Comparison of ENCODE assay signal across 18 cellular contexts in the genomic region with DNA sequence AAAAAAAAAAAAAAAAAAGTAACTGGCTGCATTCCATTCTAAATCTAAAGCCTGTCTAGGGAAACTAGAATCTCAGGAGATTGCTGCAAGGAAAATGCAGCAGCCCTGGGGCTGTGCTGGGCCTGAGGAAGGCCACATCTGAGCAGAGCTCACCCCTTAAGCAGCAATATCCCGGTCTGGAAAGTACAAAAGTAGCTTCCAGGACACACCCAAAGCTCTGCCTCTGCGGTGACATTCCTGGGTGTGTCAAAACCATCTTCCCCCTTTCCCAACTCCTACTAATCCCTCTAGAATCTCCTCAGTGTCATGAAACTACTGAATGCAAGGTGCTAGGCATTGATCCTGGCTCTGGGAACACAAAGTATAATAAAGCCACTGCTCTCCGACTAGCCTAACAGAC. TPM values are rescaled to one million over a fixed set of nuclear protein-coding genes. Genes with fewer than 3 reads are reported as not detected.
DNase-seq lines count a peak whose midpoint lies in the region; ATAC-seq and TF ChIP-seq lines count a peak whose summit lies in the region.
"Had no signal": no experiment of that assay in that cellular context is flagged by ENCODE, and none has a peak within 500 bp of the region (broad histone marks: within the 10 kb centered on the region; RNA-seq: fewer than 3 reads in every experiment).

No MANE protein-coding gene starts in this region.

- H3K23ac ChIP-seq in trophoblast cell (ENCODE audit: low read length), result no peak overlapping the region

- peak overlapping the region; percentile 58 for H3K4me2 ChIP-seq in PC-9
- H3K4me2 ChIP-seq in trophoblast cell (ENCODE audit: low read length), result no peak overlapping the region
- H3K4me2 ChIP-seq: GM23338 had no signal

- H3K9ac ChIP-seq in trophoblast cell (ENCODE audit: low read length), result no peak overlapping the region

- H3K9me2 ChIP-seq in PC-9 (ENCODE audit: insufficient read depth), result no peaks in the 10 kb centered on the region

- POLR2A ChIA-PET in PC-9 (lab: Charles Lee; ENCODE audit: unreplicated experiment), result no interaction called here
- POLR2A ChIA-PET in HEK293T (lab: Yijun Ruan, JAX), result no interaction called here

- intact Hi-C loops in PC-9 (cut with micrococcal nuclease; ENCODE audit: unreplicated experiment), result no loop called here
- intact Hi-C loops in Right ventricle myocardium inferior (cut with DNase I), result no loop called here

- H3K4me3 ChIP-seq in PC-9, result no peak overlapping the region
- H3K4me3 ChIP-seq in trophoblast cell (ENCODE audit: low read depth, low read length), result no peak overlapping the region
- H3K4me3 ChIP-seq: gastroesophageal sphincter, GM23338, uterus had no signal

- no peak overlapping the region for H2BK12ac ChIP-seq in trophoblast cell (ENCODE audit: low read length)

- no TSS peak for BruUV-seq in PC-9 (replicated peaks; lab: Mats Ljungman, UMichigan)

- H4K91ac ChIP-seq in trophoblast cell (ENCODE audit: low read depth, low read length), result no peak overlapping the region

- H3K9me3 ChIP-seq in PC-9 (ENCODE audit: insufficient read depth, low read depth) (no peaks in the 10 kb centered on the region), trophoblast cell (ENCODE audit: insufficient read depth, low read depth, low read length) (no peaks in the 10 kb centered on the region)
- H3K9me3 ChIP-seq: gastroesophageal sphincter, uterus had no signal

- no peak overlapping the region for H4K12ac ChIP-seq in trophoblast cell (ENCODE audit: low read depth, low read length)

- no CpG with 5 or more reads among the region's 3 CpGs for WGBS in trophoblast cell (ENCODE audit: extremely low coverage, insufficient coverage, insufficient read length)

- no peak overlapping the region for H3K18ac ChIP-seq in trophoblast cell (ENCODE audit: low read length)

- DNase-seq in EH (ENCODE audit: low read depth) (peak; percentile 61), PC-9 (peak; percentile 67 to 90), fibroblast of gingiva (ENCODE audit: low read depth) (peak; percentile 42), trophoblast cell (peak; percentile 96), HEK293T (ENCODE audit: extremely low spot score) (no peak), Right ventricle myocardium inferior (ENCODE audit: missing footprints) (no peak), HuH-7 (ENCODE audit: low spot score) (no peak)
- DNase-seq in stimulated activated CD4-positive, alpha-beta T cell treated with anti-CD3 and anti-CD28 coated beads, Interleukin-4, amount 100 ng/mL, for 4 hours, result no peak
- DNase-seq: activated T-cell treated with anti-CD3 and anti-CD28 coated beads, Interleukin-2, amount 50 U/mL, for 48 hours; aorta; naive B cell; NCI-H1417; stimulated activated CD4-positive, alpha-beta T cell treated with anti-CD3 and anti-CD28 coated beads, Interleukin-4, amount 100 ng/mL, for 1 hour; uterus had no signal

- H3K4me1 ChIP-seq in PC-9 (replicated peaks; ENCODE audit: insufficient read depth) (peaks cover 54% of the 10 kb centered on the region), trophoblast cell (ENCODE audit: control insufficient read depth in 1 of 2, insufficient read depth in 2 of 2, low read length in 2 of 2) (peaks cover 8 to 9% of the 10 kb centered on the region in 2 experiments)
- H3K4me1 ChIP-seq: uterus had no signal

- ATAC-seq in Right ventricle myocardium inferior, result no peak
- ATAC-seq: gastroesophageal sphincter; GM23338; SK-N-SH treated with all-trans-retinoic acid at 6 μM for 48 hours; stimulated activated memory B cell treated with anti-CD40 and anti-IgM and Interleukin-4, amounts not matched to agents 10 μg/mL and 1 μg/mL and 100 μg/mL, for 72 hours had no signal

- no peak for TF ChIP-seq CTCF in PC-9 (conservative IDR thresholded peaks at IDR 0.05)

- H2AFZ ChIP-seq in PC-9 (no peak overlapping the region), trophoblast cell (ENCODE audit: insufficient read depth, low read length, poor library complexity) (no peak overlapping the region)
- H2AFZ ChIP-seq: GM23338 had no signal

- H2BK120ac ChIP-seq in trophoblast cell (ENCODE audit: insufficient read depth, low read length, poor library complexity), result no peak overlapping the region

- no peak overlapping the region for H3K14ac ChIP-seq in trophoblast cell (ENCODE audit: low read length)

- H3K79me1 ChIP-seq in trophoblast cell (ENCODE audit: low read length), result no peaks in the 10 kb centered on the region

- H3K27me3 ChIP-seq in PC-9 (ENCODE audit: insufficient read depth, low read depth), result no peaks in the 10 kb centered on the region
- H3K27me3 ChIP-seq in trophoblast cell (ENCODE audit: insufficient read depth, low read length), result no peaks in the 10 kb centered on the region
- H3K27me3 ChIP-seq: uterus had no signal

- H3K79me2 ChIP-seq in PC-9 (ENCODE audit: low read depth), result peaks cover 21% of the 10 kb centered on the region
- H3K79me2 ChIP-seq in trophoblast cell (ENCODE audit: control insufficient read depth, insufficient read depth, low read length, poor library complexity), result no peaks in the 10 kb centered on the region

- H3K27ac ChIP-seq in PC-9 (peak overlapping the region; percentile 87), trophoblast cell (ENCODE audit: low read depth, low read length) (no peak overlapping the region)
- H3K27ac ChIP-seq: gastroesophageal sphincter, uterus had no signal

- no peak overlapping the region for H3K4ac ChIP-seq in trophoblast cell (ENCODE audit: low read depth, low read length)

- no peak overlapping the region for H2AK5ac ChIP-seq in trophoblast cell (ENCODE audit: low read length)

- no peak overlapping the region for H4K8ac ChIP-seq in trophoblast cell (ENCODE audit: low read depth, low read length)

- H3F3A ChIP-seq in PC-9 (ENCODE audit: insufficient read depth, low read depth), result peaks cover 42% of the 10 kb centered on the region

- no peaks in the 10 kb centered on the region for H4K20me1 ChIP-seq in PC-9 (ENCODE audit: insufficient read depth)

- no peaks in the 10 kb centered on the region for H3K36me3 ChIP-seq in PC-9 (ENCODE audit: low read depth)
- H3K36me3 ChIP-seq in trophoblast cell (ENCODE audit: control insufficient read depth in 1 of 2, insufficient read depth in 2 of 2, low read length in 2 of 2), result no peaks in the 10 kb centered on the region
- H3K36me3 ChIP-seq: gastroesophageal sphincter, uterus had no signal

- CTCF ChIA-PET in PC-9 (lab: Charles Lee), result interaction anchor here (1.5 kb wide), 1 partner anchor 17 kb away, joined by 4 read pairs; no protein-coding TSS in a partner anchor
- CTCF ChIA-PET in HEK293T (lab: Yijun Ruan, JAX), result no interaction called here

- no peak overlapping the region for H2BK5ac ChIP-seq in trophoblast cell (ENCODE audit: low read depth, low read length, poor library complexity)

TF ChIP-seq in HEK293T, 16 proteins besides CTCF, POLR2A, EP300 and RAD21:
- TF ChIP-seq HDGF (IDR thresholded peaks at IDR 0.05; ENCODE audit: borderline replicate concordance) (no peak), L3MBTL2 (conservative IDR thresholded peaks at IDR 0.05) (no peak), CTBP1 (IDR thresholded peaks at IDR 0.05; ENCODE audit: borderline replicate concordance) (no peak), SUZ12 (IDR thresholded peaks at IDR 0.05) (no peak), ELF4 (IDR thresholded peaks at IDR 0.05) (no peak), FOXK2 (IDR thresholded peaks at IDR 0.05) (no peak), NFRKB (IDR thresholded peaks at IDR 0.05) (no peak), ARNT (IDR thresholded peaks at IDR 0.05) (no peak), BHLHE40 (IDR thresholded peaks at IDR 0.05; ENCODE audit: borderline replicate concordance) (no peak), TARDBP (IDR thresholded peaks at IDR 0.05) (no peak), PKNOX1 (IDR thresholded peaks at IDR 0.05) (no peak), FOXM1 (IDR thresholded peaks at IDR 0.05; ENCODE audit: borderline replicate concordance) (no peak), SP1 (IDR thresholded peaks at IDR 0.05) (no peak), FOXA1 (IDR thresholded peaks at IDR 0.05) (no peak), ZNF384 (IDR thresholded peaks at IDR 0.05) (no peak), LEF1 (IDR thresholded peaks at IDR 0.05; ENCODE audit: borderline replicate concordance) (no peak)

RNA-seq across cellular contexts. Expression of gene PBX4, which starts 5.0 kb away (rescaled TPM):
- total RNA-seq in PC-9 (2021) (5.7 and 7.4 TPM in 2 replicates), Right ventricle myocardium inferior (not detected)
- polyA plus RNA-seq in trophoblast cell (2013), result 1.4 TPM in 2 replicates

RNA-seq across cellular contexts. Expression of gene LPAR2, which starts 14.6 kb away (rescaled TPM):
- total RNA-seq in PC-9 (2021) (27.4 and 29.2 TPM in 2 replicates), Right ventricle myocardium inferior (0.57 TPM)
- 39.2 and 41.2 TPM in 2 replicates for polyA plus RNA-seq in trophoblast cell (2013)

RNA-seq across cellular contexts. Expression of gene GMIP, which starts 30.0 kb away (rescaled TPM):
- 15.4 and 18.2 TPM in 2 replicates for total RNA-seq in PC-9 (2021)
- 15.7 and 17.3 TPM in 2 replicates for polyA plus RNA-seq in trophoblast cell (2013)
- 4.5 TPM for total RNA-seq in Right ventricle myocardium inferior

RNA-seq across cellular contexts. Expression of gene ATP13A1, which starts 50.0 kb away (rescaled TPM):
- total RNA-seq in PC-9 (2021) (41.1 and 59.7 TPM in 2 replicates), Right ventricle myocardium inferior (20.1 TPM)
- polyA plus RNA-seq in trophoblast cell (2013), result 36.9 and 40.8 TPM in 2 replicates

RNA-seq across cellular contexts. Expression of gene ZNF101, which starts 55.2 kb away (rescaled TPM):
- total RNA-seq in PC-9 (2021) (6.2 and 9.3 TPM in 2 replicates), Right ventricle myocardium inferior (2.7 TPM)
- 10.6 and 11.9 TPM in 2 replicates for polyA plus RNA-seq in trophoblast cell (2013)

Comparison
In these comparisons a context has a peak if more than half of its experiments do, and no peak if none do; other contexts are left out.
1. DNase-seq: peak in EH (single experiment), PC-9 (2 of 2), fibroblast of gingiva (single experiment) and trophoblast cell (2 of 2); none in stimulated activated CD4-positive, alpha-beta T cell treated with anti-CD3 and anti-CD28 coated beads, Interleukin-4, amount 100 ng/mL, for 4 hours (0 of 2), HEK293T (single experiment), Right ventricle myocardium inferior (single experiment) and HuH-7 (single experiment).
2. RNA of gene LPAR2, which starts 14.6 kb away (total RNA-seq): 27.4 to 29.2 TPM in PC-9; 0.57 TPM in Right ventricle myocardium inferior (single experiment); every median in the first group is over 10 times any median in the second.